1 cellular context compared by ENCODE assay signal in genomic region chr12:92533280-92533890, GRCh38.
TF ChIP-seq lines count a peak whose summit lies in the region.

No MANE protein-coding gene starts in this region.

TF ChIP-seq in K562, 482 proteins besides CTCF, POLR2A, EP300 and RAD21 (continued from another document):
- no peak for TF ChIP-seq ATF6 (CRISPR knock-in tag; IDR thresholded peaks at IDR 0.05)
- no peak for TF ChIP-seq SLC30A9 (CRISPR knock-in tag; IDR thresholded peaks at IDR 0.05)
- TF ChIP-seq GABPB2 (CRISPR knock-in tag; conservative IDR thresholded peaks at IDR 0.05): no peak
- no peak for TF ChIP-seq ETV1 (tag; conservative IDR thresholded peaks at IDR 0.05; ENCODE audit: low read depth)
- no peak for TF ChIP-seq HEY1 (CRISPR knock-in tag; IDR thresholded peaks at IDR 0.05; ENCODE audit: borderline replicate concordance)
- no peak for TF ChIP-seq ZNF347 (CRISPR knock-in tag; IDR thresholded peaks at IDR 0.05; ENCODE audit: low read depth)
